ENCODE assay signal across 16 cellular contexts in genomic region chr10:70323143-70323696, GRCh38. TPM values are rescaled to one million over a fixed set of nuclear protein-coding genes. Genes with fewer than 3 reads are reported as not detected.
DNase-seq lines count a peak whose midpoint lies in the region; ATAC-seq and FAIRE-seq lines count a peak whose summit lies in the region.
"Had no signal": no experiment of that assay in that cellular context is flagged by ENCODE, and none has a peak within 500 bp of the region (broad histone marks: within the 10 kb centered on the region; RNA-seq: fewer than 3 reads in every experiment).

No MANE protein-coding gene starts in this region.

- FAIRE-seq in frontal cortex (lab: Jason Lieb, UNC) = no peak

- ATAC-seq in T-helper 17 cell = peak; percentile 55
- peak; percentile 13 for ATAC-seq in left lobe of liver
- peak; percentile 12 to 22 for ATAC-seq in stimulated activated naive B cell treated with anti-CD40 and anti-IgM and Interleukin-4, amounts not matched to agents 10 μg/mL and 1 μg/mL and 100 μg/mL, for 72 hours (replicated peaks)
- no peak for ATAC-seq in HG03196 (IDR thresholded peaks at IDR 0.05; ENCODE audit: unreplicated experiment)

- no peaks in the 10 kb centered on the region for H3K9me3 ChIP-seq in T-helper 17 cell (ENCODE audit: control insufficient read depth, low read length, poor library complexity, severe bottlenecking)
- H3K9me3 ChIP-seq: lower lobe of right lung had no signal

- peak overlapping the region; percentile 67 for H3K4me3 Mint-ChIP-seq in T-helper 17 cell
- H3K4me3 Mint-ChIP-seq in stimulated activated naive B cell treated with anti-CD40 and anti-IgM and Interleukin-4, amounts not matched to agents 10 μg/mL and 1 μg/mL and 100 μg/mL, for 72 hours = no peak overlapping the region
- H3K4me3 Mint-ChIP-seq: activated T-cell treated with anti-CD3 and anti-CD28 coated beads, Interleukin-2, amount 50 U/mL, for 4 hours had no signal

- no peaks in the 10 kb centered on the region for H3K27me3 Mint-ChIP-seq in T-helper 17 cell
- H3K27me3 Mint-ChIP-seq in stimulated activated naive B cell treated with anti-CD40 and anti-IgM and Interleukin-4, amounts not matched to agents 10 μg/mL and 1 μg/mL and 100 μg/mL, for 72 hours = peaks cover 19% of the 10 kb centered on the region in 2 donors

- H3K4me1 Mint-ChIP-seq in T-helper 17 cell = peaks cover 13% of the 10 kb centered on the region
- H3K4me1 Mint-ChIP-seq in stimulated activated naive B cell treated with anti-CD40 and anti-IgM and Interleukin-4, amounts not matched to agents 10 μg/mL and 1 μg/mL and 100 μg/mL, for 72 hours = peaks cover 31 to 40% of the 10 kb centered on the region in 2 donors

- no peaks in the 10 kb centered on the region for H3K9me3 Mint-ChIP-seq in stimulated activated naive B cell treated with anti-CD40 and anti-IgM and Interleukin-4, amounts not matched to agents 10 μg/mL and 1 μg/mL and 100 μg/mL, for 72 hours
- H3K9me3 Mint-ChIP-seq: activated T-cell treated with anti-CD3 and anti-CD28 coated beads, Interleukin-2, amount 50 U/mL, for 4 hours had no signal

- H3K27ac Mint-ChIP-seq in T-helper 17 cell = peak overlapping the region; percentile 88
- H3K27ac Mint-ChIP-seq in stimulated activated naive B cell treated with anti-CD40 and anti-IgM and Interleukin-4, amounts not matched to agents 10 μg/mL and 1 μg/mL and 100 μg/mL, for 72 hours = peak overlapping the region; percentile 80

- peak; percentile 21 for DNase-seq in activated T-cell treated with anti-CD3 and anti-CD28 coated beads, Interleukin-2, amount 50 U/mL, for 1 hour
- DNase-seq in activated T-cell treated with anti-CD3 and anti-CD28 coated beads, Interleukin-2, amount 50 U/mL, for 48 hours = no peak
- DNase-seq in T-helper 17 cell (no peak), left lobe of liver (ENCODE audit: low spot score) (no peak), frontal cortex (ENCODE audit: low spot score in 2 of 2) (no peak), NCI-H82 treated with DMSO at 0.1 percent for 48 hours (lab: John Stamatoyannopoulos, UW; ENCODE audit: unreplicated experiment) (no peak)
- no peak for DNase-seq in stimulated activated naive B cell treated with anti-CD40 and anti-IgM and Interleukin-4, amounts not matched to agents 10 μg/mL and 1 μg/mL and 100 μg/mL, for 72 hours
- DNase-seq: activated T-cell treated with anti-CD3 and anti-CD28 coated beads, Interleukin-2, amount 50 U/mL, for 4 hours; central memory CD4-positive, alpha-beta T cell; IMR-90; lower lobe of right lung; NCI-H187; NCI-H774; nucleus accumbens had no signal

- no peaks in the 10 kb centered on the region for H3K36me3 Mint-ChIP-seq in T-helper 17 cell (ENCODE audit: low read depth)
- H3K36me3 Mint-ChIP-seq in stimulated activated naive B cell treated with anti-CD40 and anti-IgM and Interleukin-4, amounts not matched to agents 10 μg/mL and 1 μg/mL and 100 μg/mL, for 72 hours = no peaks in the 10 kb centered on the region

RNA-seq across cellular contexts. Expression of gene NPFFR1, which starts 39.4 kb away (rescaled TPM):
- not detected for total RNA-seq in T-helper 17 cell
- not detected for total RNA-seq in left lobe of liver
- total RNA-seq in frontal cortex = 1.2 TPM
- total RNA-seq: activated T-cell treated with anti-CD3 and anti-CD28 coated beads, Interleukin-2, amount 50 U/mL, for 4 hours; hepatocyte; IMR-90 had no signal

RNA-seq across cellular contexts. Expression of gene LRRC20, which starts 59.2 kb away (rescaled TPM):
- total RNA-seq in T-helper 17 cell = 1 to 10 TPM; 1.9 to 2.5 TPM
- total RNA-seq in left lobe of liver = 16.6 TPM
- 11.0 TPM for total RNA-seq in frontal cortex
